Comparison of ENCODE assay signal across 25 cellular contexts in genomic region chr3:35537265-35537664, GRCh38.
DNase-seq lines count a peak whose midpoint lies in the region; ATAC-seq, FAIRE-seq and TF ChIP-seq lines count a peak whose summit lies in the region.
"Had no signal": no experiment of that assay in that cellular context is flagged by ENCODE, and none has a peak within 500 bp of the region (broad histone marks: within the 10 kb centered on the region; RNA-seq: fewer than 3 reads in every experiment).

No MANE protein-coding gene starts in this region.

- no peak for FAIRE-seq in HepG2 (lab: Jason Lieb, UNC)
- FAIRE-seq: A549, islet of Langerhans had no signal

- DNase-seq in NCI-H345 (lab: John Stamatoyannopoulos, UW): peak; percentile 28
- no peak for DNase-seq in NCI-H345 treated with DMSO at 0.1 percent for 48 hours (lab: John Stamatoyannopoulos, UW; ENCODE audit: unreplicated experiment)
- DNase-seq in NCI-H526 treated with DMSO at 0.1 percent for 48 hours (lab: John Stamatoyannopoulos, UW): peak; percentile 3
- no peak for DNase-seq in chondrocyte (ENCODE audit: low spot score)
- DNase-seq in aorta: no peak
- DNase-seq in esophagus muscularis mucosa (ENCODE audit: extremely low spot score): no peak
- no peak for DNase-seq in HuH-7 (ENCODE audit: low spot score)
- no peak for DNase-seq in HepG2 (ENCODE audit: low spot score)
- DNase-seq: activated CD8-positive, alpha-beta T cell treated with anti-CD3 and anti-CD28 coated beads for 36 hours; activated naive CD4-positive, alpha-beta T cell; Caco-2; gastrocnemius medialis; MG63; NCI-H146; NCI-H226; stimulated activated CD8-positive, alpha-beta memory T cell treated with anti-CD3 and anti-CD28 coated beads, Interleukin-4, amount 100 ng/mL, for 48 hours; T-helper 9 cell had no signal

- no peaks in the 10 kb centered on the region for H3K9me3 Mint-ChIP-seq in chondrocyte (ENCODE audit: low read depth)
- H3K9me3 Mint-ChIP-seq: activated CD8-positive, alpha-beta T cell treated with anti-CD3 and anti-CD28 coated beads for 36 hours; GM23338; neural progenitor cell had no signal

- no peaks in the 10 kb centered on the region for H4K20me1 ChIP-seq in HepG2 (ENCODE audit: insufficient read depth, low read length)

- intact Hi-C loops in aorta (cut with DNase I) (no loop called here), esophagus muscularis mucosa (cut with DNase I) (no loop called here), HepG2 (cut with micrococcal nuclease; ENCODE audit: unreplicated experiment) (no loop called here)

- no peak overlapping the region for H3K9ac ChIP-seq in HepG2 (ENCODE audit: insufficient read depth, low read depth, low read length)
- H3K9ac ChIP-seq: neural progenitor cell had no signal

- no peak overlapping the region for H3K4me2 ChIP-seq in HepG2 (ENCODE audit: low read depth, low read length)
- H3K4me2 ChIP-seq: A549, GM23338, neural progenitor cell had no signal

- 48 to 50% methylated on average over 1 of the region's 1 CpG for WGBS in aorta, 2 donors
- WGBS in esophagus muscularis mucosa: 55% methylated on average over 1 of the region's 1 CpG
- no CpG with 5 or more reads among the region's 1 CpG for WGBS in HepG2 (ENCODE audit: low lambda C conversion rate)

- no peaks in the 10 kb centered on the region for H3K27me3 Mint-ChIP-seq in chondrocyte (ENCODE audit: low read depth)
- H3K27me3 Mint-ChIP-seq: activated CD8-positive, alpha-beta T cell treated with anti-CD3 and anti-CD28 coated beads for 36 hours; central memory CD8-positive, alpha-beta T cell; type B pancreatic cell had no signal

- CTCF ChIA-PET in HepG2 (lab: Yijun Ruan, JAX; ENCODE audit: low intra/inter-chr PET ratio, low total read pairs): no interaction called here

- H3K4me3 Mint-ChIP-seq in chondrocyte (ENCODE audit: unreplicated experiment): no peak overlapping the region
- H3K4me3 Mint-ChIP-seq: activated CD8-positive, alpha-beta T cell treated with anti-CD3 and anti-CD28 coated beads for 36 hours; central memory CD8-positive, alpha-beta T cell; GM23338; neural progenitor cell; type B pancreatic cell had no signal

- POLR2A ChIA-PET in HepG2 (lab: Yijun Ruan, JAX): no interaction called here

- no peak for TF ChIP-seq POLR2A in esophagus muscularis mucosa (IDR thresholded peaks at IDR 0.05; ENCODE audit: low read depth)
- TF ChIP-seq POLR2A in HepG2 (IDR thresholded peaks at IDR 0.05; ENCODE audit: insufficient read depth in 1 of 2, low read depth in 2 of 2, low read length in 2 of 2): no peak

- H3K36me3 ChIP-seq in aorta (ENCODE audit: control insufficient read depth in 1 of 2, insufficient read depth in 2 of 2, low read length in 1 of 2): no peaks in the 10 kb centered on the region
- H3K36me3 ChIP-seq in esophagus muscularis mucosa: no peaks in the 10 kb centered on the region
- H3K36me3 ChIP-seq in HepG2 (replicated peaks in 1 of 2; ENCODE audit: control insufficient read depth in 1 of 2, insufficient read depth in 2 of 2, low read length in 2 of 2): no peaks in the 10 kb centered on the region
- H3K36me3 ChIP-seq: gastrocnemius medialis, MG63, neural progenitor cell had no signal

- in situ Hi-C loops in HepG2 (cut with HindIII; ENCODE audit: extremely low pct_ligation_motif_present, low pct_unique_long_range_greater_than_20kb): no loop called here

- H3K36me3 Mint-ChIP-seq in chondrocyte (ENCODE audit: low read depth): no peaks in the 10 kb centered on the region
- H3K36me3 Mint-ChIP-seq: neural progenitor cell, type B pancreatic cell had no signal

- ATAC-seq in aorta (ENCODE audit: low FRiP score): peak; percentile 26
- no peak for ATAC-seq in HepG2
- ATAC-seq: activated CD4-positive, CD25-positive, alpha-beta regulatory T cell treated with anti-CD3 and anti-CD28 coated beads, Interleukin-2, amount 50 U/mL, for 24 hours; activated CD8-positive, alpha-beta T cell treated with anti-CD3 and anti-CD28 coated beads for 36 hours; gastrocnemius medialis; GM23338 had no signal

- peaks cover 16% of the 10 kb centered on the region for H3K4me1 Mint-ChIP-seq in chondrocyte (ENCODE audit: low read depth)
- H3K4me1 Mint-ChIP-seq: central memory CD8-positive, alpha-beta T cell; neural progenitor cell had no signal

- H3K27ac Mint-ChIP-seq in chondrocyte (ENCODE audit: unreplicated experiment): peak overlapping the region; percentile 15
- H3K27ac Mint-ChIP-seq: activated CD8-positive, alpha-beta T cell treated with anti-CD3 and anti-CD28 coated beads for 36 hours; GM23338; neural progenitor cell; type B pancreatic cell had no signal

- no peaks in the 10 kb centered on the region for H3K27me3 ChIP-seq in aorta (ENCODE audit: control insufficient read depth in 1 of 2, insufficient read depth in 2 of 2, low read length in 1 of 2)
- no peaks in the 10 kb centered on the region for H3K27me3 ChIP-seq in esophagus muscularis mucosa
- H3K27me3 ChIP-seq in HepG2 (ENCODE audit: control insufficient read depth in 1 of 2, insufficient read depth in 2 of 2, low read length in 2 of 2): no peaks in the 10 kb centered on the region
- H3K27me3 ChIP-seq: gastrocnemius medialis, MG63, neural progenitor cell had no signal

- no peak for TF ChIP-seq CTCF in chondrocyte (IDR thresholded peaks at IDR 0.05)
- no peak for TF ChIP-seq CTCF in esophagus muscularis mucosa (IDR thresholded peaks at IDR 0.05)
- no peak for TF ChIP-seq CTCF in HepG2 (CRISPR knock-in tag; IDR thresholded peaks at IDR 0.05)

- H3K4me3 ChIP-seq in aorta (ENCODE audit: low read length in 2 of 2) (no peak overlapping the region), esophagus muscularis mucosa (no peak overlapping the region), HepG2 (replicated peaks in 1 of 3; ENCODE audit: insufficient read depth in 1 of 3, low read depth in 2 of 3, low read length in 3 of 3) (no peak overlapping the region)
- H3K4me3 ChIP-seq: A549, gastrocnemius medialis, GM23338, lung, MG63, neural progenitor cell had no signal

- no peak overlapping the region for H2AFZ ChIP-seq in HepG2 (ENCODE audit: low read length)
- H2AFZ ChIP-seq: GM23338, neural progenitor cell had no signal

- no peak for TF ChIP-seq RAD21 in HepG2 (CRISPR knock-in tag; IDR thresholded peaks at IDR 0.05)

- H3K79me2 ChIP-seq in HepG2 (ENCODE audit: insufficient read depth, low read length): no peaks in the 10 kb centered on the region

- H3K9me3 ChIP-seq in aorta (ENCODE audit: control insufficient read depth, low read length) (no peaks in the 10 kb centered on the region), esophagus muscularis mucosa (no peaks in the 10 kb centered on the region), HepG2 (ENCODE audit: low read length) (no peaks in the 10 kb centered on the region)
- H3K9me3 ChIP-seq: A549, Caco-2, gastrocnemius medialis, MG63 had no signal

- TF ChIP-seq EP300 in esophagus muscularis mucosa (IDR thresholded peaks at IDR 0.05) (no peak), HepG2 (IDR thresholded peaks at IDR 0.05; ENCODE audit: low read depth in 2 of 2, low read length in 2 of 2) (no peak), HepG2 (CRISPR knock-in tag; IDR thresholded peaks at IDR 0.05; ENCODE audit: borderline replicate concordance) (no peak)

- no peaks in the 10 kb centered on the region for H3K4me1 ChIP-seq in aorta (ENCODE audit: control insufficient read depth in 1 of 2, insufficient read depth in 2 of 2, low read length in 2 of 2)
- no peaks in the 10 kb centered on the region for H3K4me1 ChIP-seq in esophagus muscularis mucosa
- H3K4me1 ChIP-seq in HepG2 (ENCODE audit: insufficient read depth, low read length): no peaks in the 10 kb centered on the region
- H3K4me1 ChIP-seq: A549, Caco-2, gastrocnemius medialis, neural progenitor cell had no signal

- no TSS peak for BruUV-seq in HepG2 (replicated peaks; lab: Mats Ljungman, UMichigan)

- H3K27ac ChIP-seq in aorta (ENCODE audit: low read depth in 1 of 2, low read length in 2 of 2) (no peak overlapping the region), esophagus muscularis mucosa (replicated peaks in 1 of 4) (no peak overlapping the region), HepG2 (ENCODE audit: extremely low read length, insufficient read depth, low read length) (no peak overlapping the region)
- H3K27ac ChIP-seq: A549, gastrocnemius medialis, neural progenitor cell had no signal

TF ChIP-seq in HepG2, 621 proteins besides CTCF, POLR2A, EP300 and RAD21:
- TF ChIP-seq IRX3 (CRISPR knock-in tag; IDR thresholded peaks at IDR 0.05; ENCODE audit: borderline replicate concordance, low read depth) (no peak), MAFG (CRISPR knock-in tag; IDR thresholded peaks at IDR 0.05) (no peak), BORCS8-MEF2B (CRISPR knock-in tag; IDR thresholded peaks at IDR 0.05) (no peak), MAF1 (CRISPR knock-in tag; IDR thresholded peaks at IDR 0.05; ENCODE audit: borderline replicate concordance) (no peak), NFATC3 (CRISPR knock-in tag; IDR thresholded peaks at IDR 0.05) (no peak), GATAD1 (CRISPR knock-in tag; IDR thresholded peaks at IDR 0.05) (no peak), CBFB (CRISPR knock-in tag; IDR thresholded peaks at IDR 0.05) (no peak), ZNF577 (CRISPR knock-in tag; IDR thresholded peaks at IDR 0.05; ENCODE audit: borderline replicate concordance, low read depth) (no peak), MXI1 (IDR thresholded peaks at IDR 0.05; ENCODE audit: borderline replicate concordance, low read depth, low read length) (no peak), ZFP41 (CRISPR knock-in tag; IDR thresholded peaks at IDR 0.05; ENCODE audit: borderline replicate concordance) (no peak), ZBTB43 (CRISPR knock-in tag; conservative IDR thresholded peaks at IDR 0.05) (no peak), ZNF781 (CRISPR knock-in tag; IDR thresholded peaks at IDR 0.05; ENCODE audit: borderline replicate concordance, not compliant biosample characterization) (no peak), BRD4 (CRISPR knock-in tag; IDR thresholded peaks at IDR 0.05) (no peak), ZNF576 (CRISPR knock-in tag; IDR thresholded peaks at IDR 0.05) (no peak), ZNF7 (CRISPR knock-in tag; IDR thresholded peaks at IDR 0.05) (no peak), ZSCAN22 (CRISPR knock-in tag; IDR thresholded peaks at IDR 0.05) (no peak)

Comparison
In these comparisons a context has a peak if more than half of its experiments do, and no peak if none do; other contexts are left out.
1. DNase-seq: peak in NCI-H345 (single experiment) and NCI-H526 treated with DMSO at 0.1 percent for 48 hours (single experiment); none in NCI-H345 treated with DMSO at 0.1 percent for 48 hours (single experiment), chondrocyte (single experiment), aorta (0 of 2), esophagus muscularis mucosa (single experiment), HuH-7 (single experiment) and HepG2 (single experiment).